8 cellular contexts compared by ENCODE assay signal in the genomic region with DNA sequence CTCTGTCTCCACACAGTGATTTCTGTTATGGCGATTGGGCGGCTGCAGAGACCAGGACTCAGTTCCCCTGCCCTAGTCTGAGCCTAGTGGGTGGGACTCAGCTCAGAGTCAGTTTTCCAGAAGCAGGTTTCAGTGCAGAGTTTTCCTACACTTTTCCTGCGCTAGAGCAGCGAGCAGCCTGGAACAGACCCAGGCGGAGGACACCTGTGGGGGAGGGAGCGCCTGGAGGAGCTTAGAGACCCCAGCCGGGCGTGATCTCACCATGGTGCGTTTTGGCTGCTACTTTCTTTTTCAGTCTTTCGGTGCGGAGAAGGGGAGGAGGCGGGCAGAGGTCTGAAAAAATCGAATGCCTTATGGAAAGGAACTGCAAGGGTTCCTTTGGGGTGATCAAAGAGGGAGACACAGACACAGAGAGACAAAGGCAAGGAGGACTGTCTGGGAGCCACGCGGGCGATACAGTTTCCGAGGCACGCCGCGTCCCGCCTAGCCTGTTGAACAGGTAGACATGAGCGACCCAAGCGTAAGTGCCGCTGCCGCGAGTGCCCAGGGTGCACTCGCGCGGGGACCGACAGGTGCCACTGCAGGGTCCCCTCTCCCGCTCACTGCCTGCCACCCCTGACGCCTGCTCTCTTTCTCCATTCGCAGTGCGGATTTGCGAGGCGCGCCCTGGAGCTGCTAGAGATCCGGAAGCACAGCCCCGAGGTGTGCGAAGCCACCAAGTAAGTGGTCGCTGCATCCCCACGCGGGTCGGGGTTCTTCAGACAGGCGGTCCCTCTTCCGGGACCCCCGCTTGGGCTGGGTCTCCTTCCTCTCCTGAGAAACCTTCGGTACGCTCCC. TPM values are rescaled to one million over a fixed set of nuclear protein-coding genes. Genes with fewer than 3 reads are reported as not detected.
DNase-seq lines count a peak whose midpoint lies in the region; ATAC-seq and TF ChIP-seq lines count a peak whose summit lies in the region.

A gene with protein sequence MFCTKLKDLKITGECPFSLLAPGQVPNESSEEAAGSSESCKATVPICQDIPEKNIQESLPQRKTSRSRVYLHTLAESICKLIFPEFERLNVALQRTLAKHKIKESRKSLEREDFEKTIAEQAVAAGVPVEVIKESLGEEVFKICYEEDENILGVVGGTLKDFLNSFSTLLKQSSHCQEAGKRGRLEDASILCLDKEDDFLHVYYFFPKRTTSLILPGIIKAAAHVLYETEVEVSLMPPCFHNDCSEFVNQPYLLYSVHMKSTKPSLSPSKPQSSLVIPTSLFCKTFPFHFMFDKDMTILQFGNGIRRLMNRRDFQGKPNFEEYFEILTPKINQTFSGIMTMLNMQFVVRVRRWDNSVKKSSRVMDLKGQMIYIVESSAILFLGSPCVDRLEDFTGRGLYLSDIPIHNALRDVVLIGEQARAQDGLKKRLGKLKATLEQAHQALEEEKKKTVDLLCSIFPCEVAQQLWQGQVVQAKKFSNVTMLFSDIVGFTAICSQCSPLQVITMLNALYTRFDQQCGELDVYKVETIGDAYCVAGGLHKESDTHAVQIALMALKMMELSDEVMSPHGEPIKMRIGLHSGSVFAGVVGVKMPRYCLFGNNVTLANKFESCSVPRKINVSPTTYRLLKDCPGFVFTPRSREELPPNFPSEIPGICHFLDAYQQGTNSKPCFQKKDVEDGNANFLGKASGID (plus strand): TSS at position 148 of the 837 bp plus-strand sequence. CDS start 30,020 bp downstream, outside the sequence.

- no peaks in the 10 kb centered on the region for H3K36me3 Mint-ChIP-seq in MCF 10A (ENCODE audit: insufficient read depth, unreplicated experiment)

- H3K4me3 Mint-ChIP-seq in MCF 10A (ENCODE audit: unreplicated experiment), result peak within 1 kb of the TSS; percentile 70

- no peak for DNase-seq in activated CD4-positive, CD25-positive, alpha-beta regulatory T cell treated with anti-CD3 and anti-CD28 coated beads, Interleukin-2, amount 50 U/mL, for 72 hours
- DNase-seq in NCI-H82 (lab: John Stamatoyannopoulos, UW) (peak; percentile 79), MCF 10A (ENCODE audit: unreplicated experiment) (peak; percentile 37), sigmoid colon (peak; percentile 82), dedifferentiated amniotic fluid mesenchymal stem cell (ENCODE audit: extremely low spot score) (no peak)

- H3K4me3 ChIP-seq in iPS-20b (ENCODE audit: low read length) (peak within 1 kb of the TSS; percentile 64), sigmoid colon (peak within 1 kb of the TSS; percentile 75 to 82 (median 80))

- H3K36me3 ChIP-seq in iPS-20b (ENCODE audit: insufficient read depth, low read depth, low read length), result no peaks in the 10 kb centered on the region
- H3K36me3 ChIP-seq in sigmoid colon, result no peaks in the 10 kb centered on the region

- ATAC-seq in activated CD4-positive, CD25-positive, alpha-beta regulatory T cell treated with anti-CD3 and anti-CD28 coated beads, Interleukin-2, amount 50 U/mL, for 24 hours, result peak; percentile 19 to 30
- peak; percentile 62 for ATAC-seq in HG02642 (IDR thresholded peaks at IDR 0.05; ENCODE audit: poor library complexity, unreplicated experiment)

- WGBS in sigmoid colon, 2 donors, result 1 to 2% methylated on average over 49 of the region's 49 CpGs

- no peak for TF ChIP-seq POLR2A in sigmoid colon (IDR thresholded peaks at IDR 0.05)

- no peaks in the 10 kb centered on the region for H3K27me3 Mint-ChIP-seq in MCF 10A (ENCODE audit: insufficient read depth, unreplicated experiment)

- H3K9me3 ChIP-seq in iPS-20b (ENCODE audit: insufficient read depth, low read depth, low read length) (no peaks in the 10 kb centered on the region), sigmoid colon (no peaks in the 10 kb centered on the region)

- no peaks in the 10 kb centered on the region for H3K9me3 Mint-ChIP-seq in MCF 10A (ENCODE audit: unreplicated experiment)

- H3K27ac Mint-ChIP-seq in MCF 10A (ENCODE audit: low read depth, unreplicated experiment), result no peak within 1 kb of the TSS

- no peak within 1 kb of the TSS for H3K9ac ChIP-seq in iPS-20b (ENCODE audit: low read depth, low read length)

- no peak for TF ChIP-seq EP300 in sigmoid colon (IDR thresholded peaks at IDR 0.05)

- CTCF ChIA-PET in MCF 10A (lab: Yijun Ruan, JAX), result interaction anchor here (0.7 kb wide), 1 partner anchor 187 kb away, joined by 5 read pairs; no protein-coding TSS in a partner anchor

- H3K27ac ChIP-seq in iPS-20b (ENCODE audit: low read length) (no peak within 1 kb of the TSS), sigmoid colon (peak within 1 kb of the TSS; percentile 90 to 97 (median 94))

- POLR2A ChIA-PET in MCF 10A (lab: Yijun Ruan, JAX), result interaction anchor here (0.8 kb wide), 1 partner anchor 8 kb away, joined by 3 read pairs; no protein-coding TSS in a partner anchor

- intact Hi-C loops in MCF 10A (cut with micrococcal nuclease), result no loop called here
- intact Hi-C loops in sigmoid colon (cut with DNase I), result loop anchor here (1.0 to 10.0 kb wide), 4 partner anchors 92 to 288 kb away; a partner anchor contains a TSS

- H3K4me1 ChIP-seq in iPS-20b (ENCODE audit: insufficient read depth, low read length) (peaks cover 5% of the 10 kb centered on the region; the same call in 1 of the 2 replicates), sigmoid colon (peaks cover 0 to 35% (median 16%) of the 10 kb centered on the region in 4 donors)

- H3K4me1 Mint-ChIP-seq in MCF 10A (ENCODE audit: insufficient read depth, unreplicated experiment), result peaks cover 6% of the 10 kb centered on the region

- peaks cover 87% of the 10 kb centered on the region for H3K27me3 ChIP-seq in iPS-20b (ENCODE audit: insufficient read depth, low read length)
- H3K27me3 ChIP-seq in sigmoid colon, result no peaks in the 10 kb centered on the region

- BruUV-seq in MCF 10A (replicated peaks; lab: Mats Ljungman, UMichigan), result no TSS peak

- TF ChIP-seq CTCF in MCF 10A (IDR thresholded peaks at IDR 0.05; ENCODE audit: unreplicated experiment), result no peak
- TF ChIP-seq CTCF in sigmoid colon (IDR thresholded peaks at IDR 0.05), result no peak

RNA-seq across cellular contexts. Expression of the gene that starts here (rescaled TPM):
- 0.34 TPM in 1 of 2 replicates, not detected in the other for total RNA-seq in MCF 10A (2022)
- 100 to 1,000 TPM in 3 of 4 donors, 10 to 100 TPM in 1; 87.5 to 254 (median 177) TPM for total RNA-seq in sigmoid colon
- 1 to 10 TPM; 1.2 to 10.0 (median 3.6) TPM for polyA plus RNA-seq in sigmoid colon

Comparison
In these comparisons a context has a peak if more than half of its experiments do, and no peak if none do; other contexts are left out.
1. RNA of the gene that starts here (total RNA-seq): 87.5 to 254 TPM in sigmoid colon; 0.34 TPM in MCF 10A; every median in the first group is over 10 times any median in the second.
2. Peak in DNase-seq in MCF 10A; RNA of the gene not detected or under 1 TPM.
3. DNase-seq: peak in NCI-H82 (single experiment) and sigmoid colon (single experiment); none in activated CD4-positive, CD25-positive, alpha-beta regulatory T cell treated with anti-CD3 and anti-CD28 coated beads, Interleukin-2, amount 50 U/mL, for 72 hours (single experiment) and dedifferentiated amniotic fluid mesenchymal stem cell (single experiment).